22 cellular contexts compared by ENCODE assay signal in the genomic region with DNA sequence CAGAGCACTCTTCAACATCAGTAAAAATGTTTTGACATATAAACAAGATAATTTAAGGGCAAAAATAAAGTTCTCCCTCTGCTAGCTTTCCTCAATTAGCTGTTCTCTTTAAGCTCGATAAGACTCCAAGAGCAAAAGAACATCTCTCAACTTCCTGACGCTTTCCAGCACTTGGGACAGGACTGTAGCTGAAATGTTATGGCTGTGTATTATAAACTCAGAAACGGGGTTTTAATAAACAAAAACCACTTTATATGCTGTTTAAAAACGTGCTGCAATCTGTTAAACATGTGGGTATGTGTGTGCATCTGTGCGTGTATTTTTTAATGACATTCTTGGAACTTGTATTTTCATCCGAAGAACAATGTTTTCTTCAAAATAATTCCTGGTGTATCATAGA.
"Had no signal": no experiment of that assay in that cellular context is flagged by ENCODE, and none has a peak within 500 bp of the region (broad histone marks: within the 10 kb centered on the region; RNA-seq: fewer than 3 reads in every experiment).

No MANE protein-coding gene starts in this region.

- H3K27ac Mint-ChIP-seq: naive thymus-derived CD8-positive, alpha-beta T cell; stimulated activated naive B cell treated with anti-CD40 and anti-IgM and Interleukin-4, amounts not matched to agents 10 μg/mL and 1 μg/mL and 100 μg/mL, for 72 hours had no signal

- H3K4me1 Mint-ChIP-seq: naive thymus-derived CD8-positive, alpha-beta T cell; stimulated activated naive B cell treated with anti-CD40 and anti-IgM and Interleukin-4, amounts not matched to agents 10 μg/mL and 1 μg/mL and 100 μg/mL, for 72 hours had no signal

- ATAC-seq: heart left ventricle; left lobe of liver; mucosa of descending colon; naive thymus-derived CD8-positive, alpha-beta T cell; stimulated activated naive B cell treated with anti-CD40 and anti-IgM and Interleukin-4, amounts not matched to agents 10 μg/mL and 1 μg/mL and 100 μg/mL, for 72 hours had no signal

- DNase-seq: effector memory CD4-positive, alpha-beta T cell; foreskin melanocyte; heart left ventricle; hypothalamus; mammary epithelial cell; mucosa of descending colon; naive thymus-derived CD8-positive, alpha-beta T cell; posterior cingulate gyrus; sigmoid colon; stimulated activated CD4-positive, alpha-beta T cell treated with anti-CD3 and anti-CD28 coated beads, Interleukin-2, amount 100 ng/mL, for 24 hours; stimulated activated CD4-positive, alpha-beta T cell treated with anti-CD3 and anti-CD28 coated beads, Interleukin-4, amount 100 ng/mL, for 4 hours; stimulated activated naive B cell treated with anti-CD40 and anti-IgM and Interleukin-4, amounts not matched to agents 10 μg/mL and 1 μg/mL and 100 μg/mL, for 72 hours; stomach; substantia nigra; transverse colon had no signal

- FAIRE-seq: islet of Langerhans had no signal

- H3K4me3 ChIP-seq: esophagus muscularis mucosa, heart left ventricle, mucosa of descending colon, sigmoid colon, skin epidermis, stomach, thoracic aorta, transverse colon had no signal

- H3K27me3 Mint-ChIP-seq: naive thymus-derived CD8-positive, alpha-beta T cell had no signal

- H3K27ac ChIP-seq: epithelial cell of prostate, esophagus muscularis mucosa, heart left ventricle, neutrophil, skin epidermis, stomach, thoracic aorta had no signal

- H3K9me3 ChIP-seq: mucosa of descending colon, neutrophil, sigmoid colon, thoracic aorta, transverse colon had no signal

- H3K4me3 Mint-ChIP-seq: naive thymus-derived CD8-positive, alpha-beta T cell; stimulated activated naive B cell treated with anti-CD40 and anti-IgM and Interleukin-4, amounts not matched to agents 10 μg/mL and 1 μg/mL and 100 μg/mL, for 72 hours had no signal

- H3K27me3 ChIP-seq: esophagus muscularis mucosa, heart left ventricle, neutrophil, sigmoid colon, stomach, transverse colon had no signal

- H3K9me3 Mint-ChIP-seq: naive thymus-derived CD8-positive, alpha-beta T cell had no signal

- H3K36me3 ChIP-seq: esophagus muscularis mucosa, heart left ventricle, neutrophil, sigmoid colon, stomach, thoracic aorta, transverse colon had no signal

- H3K4me1 ChIP-seq: heart left ventricle, stomach, transverse colon had no signal
